In genomic region chr3:160754855-160755747, GRCh38 we compare ENCODE assay signal across 8 cellular contexts. TPM values are rescaled to one million over a fixed set of nuclear protein-coding genes. Genes with fewer than 3 reads are reported as not detected.
DNase-seq lines count a peak whose midpoint lies in the region; ATAC-seq, FAIRE-seq and TF ChIP-seq lines count a peak whose summit lies in the region.

No MANE protein-coding gene starts in this region.

- no peaks in the 10 kb centered on the region for H3K36me3 ChIP-seq in right atrium auricular region

- peak overlapping the region; percentile 72 to 95 for H3K4me3 ChIP-seq in right atrium auricular region

- no peaks in the 10 kb centered on the region for H3K9me3 ChIP-seq in right atrium auricular region

- DNase-seq in GM18507 (ENCODE audit: extremely low spot score, insufficient read length, low read depth) (peak; percentile 75), NCI-H1694 treated with DMSO at 0.1 percent for 48 hours (lab: John Stamatoyannopoulos, UW) (peak; percentile 95), T-helper 2 cell (peak; percentile 76 to 95 (median 80)), anterior cingulate cortex (lab: John Stamatoyannopoulos, UW) (peak; percentile 67 to 99 (median 94)), right atrium auricular region (ENCODE audit: low spot score) (peak; percentile 95), pulmonary artery endothelial cell (ENCODE audit: low read depth, low spot score) (peak; percentile 66), urothelium cell line (ENCODE audit: low spot score) (peak; percentile 87)

- peak; percentile 88 for ATAC-seq in HG02943 (IDR thresholded peaks at IDR 0.05; ENCODE audit: low read depth, unreplicated experiment)

- no peaks in the 10 kb centered on the region for H3K27me3 ChIP-seq in right atrium auricular region

- peak; percentile 89 for FAIRE-seq in GM18507 (lab: Jason Lieb, UNC)
- FAIRE-seq in urothelium cell line (lab: Jason Lieb, UNC) = no peak

- TF ChIP-seq CTCF in right atrium auricular region (IDR thresholded peaks at IDR 0.05) = no peak

- H3K27ac ChIP-seq in right atrium auricular region = peak overlapping the region; percentile 95 to 97

- peaks cover 0 to 25% of the 10 kb centered on the region in 2 donors for H3K4me1 ChIP-seq in right atrium auricular region

RNA-seq across cellular contexts. Expression of gene PPM1L, which starts 0.9 kb away (rescaled TPM):
- total RNA-seq in right atrium auricular region (10 to 100 TPM; 23.8 to 47.4 TPM), pulmonary artery endothelial cell (1.8 TPM in 2 replicates)

Comparison
In these comparisons a context has a peak if more than half of its experiments do, and no peak if none do; other contexts are left out.
1. Peak in every context shown above with its lines: DNase-seq, ATAC-seq, H3K4me3 ChIP-seq and H3K27ac ChIP-seq.